Comparison of ENCODE assay signal across 9 cellular contexts in the genomic region with DNA sequence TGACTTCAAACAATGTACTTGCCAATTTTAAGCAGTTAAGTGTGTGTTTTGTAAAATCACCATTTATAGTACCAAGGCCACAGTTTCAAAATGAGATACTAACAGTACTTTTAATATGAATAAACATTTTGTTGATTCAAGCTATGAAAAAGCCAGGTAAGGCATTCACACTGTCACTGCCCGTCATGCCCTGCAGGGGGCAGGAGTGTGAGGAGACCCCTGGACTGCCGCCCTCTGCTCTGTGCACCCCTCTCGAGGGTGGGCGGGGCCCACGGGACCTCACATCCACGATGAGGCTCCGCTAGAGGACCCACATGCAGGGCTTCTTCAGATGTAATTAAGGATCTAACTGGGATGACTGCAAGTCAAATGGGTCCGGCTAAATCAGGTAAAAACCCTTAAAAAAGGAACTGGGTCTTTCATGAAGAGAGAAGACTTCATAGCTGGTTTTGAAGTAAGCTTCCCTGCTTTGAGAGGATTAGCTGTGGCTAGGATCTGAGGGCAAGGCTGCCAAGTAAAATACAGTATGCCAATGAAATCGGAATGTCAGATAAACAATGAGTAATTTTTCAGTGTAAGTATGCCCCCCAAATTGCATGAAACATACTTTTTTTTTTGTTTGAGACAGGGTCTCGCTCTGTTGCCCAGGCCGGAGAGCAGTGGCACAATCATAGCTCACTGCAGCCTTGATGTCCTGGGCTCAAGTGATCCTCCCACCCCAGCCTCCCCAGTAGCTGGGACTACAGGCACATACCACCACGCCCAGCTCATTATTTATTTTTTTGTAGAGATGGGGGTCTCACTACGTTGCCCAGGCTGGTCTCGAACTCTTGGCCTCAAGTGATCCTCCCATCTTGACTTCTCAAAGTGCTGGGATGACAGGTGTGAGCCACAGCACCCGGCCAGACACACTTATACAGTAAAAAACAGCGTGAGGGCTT. TPM values are rescaled to one million over a fixed set of nuclear protein-coding genes. Genes with fewer than 3 reads are reported as not detected.
DNase-seq lines count a peak whose midpoint lies in the region; ATAC-seq and TF ChIP-seq lines count a peak whose summit lies in the region.
"Had no signal": no experiment of that assay in that cellular context is flagged by ENCODE, and none has a peak within 500 bp of the region (broad histone marks: within the 10 kb centered on the region; RNA-seq: fewer than 3 reads in every experiment).

No MANE protein-coding gene starts in this region.

- H3K27me3 ChIP-seq in CD8-positive, alpha-beta T cell (ENCODE audit: insufficient read depth, low read length) = no peaks in the 10 kb centered on the region

- POLR2A ChIA-PET in CD8-positive, alpha-beta T cell (lab: Charles Lee) = interaction anchor here (0.6 to 1.6 kb wide), 3 partner anchors 11 to 18 kb away, joined by 3 to 11 read pairs (median 3); no protein-coding TSS in a partner anchor

- H3K36me3 ChIP-seq in CD8-positive, alpha-beta T cell (ENCODE audit: insufficient read depth, low read length) = peaks cover 95% of the 10 kb centered on the region
- peaks cover 47% of the 10 kb centered on the region for H3K36me3 ChIP-seq in mucosa of descending colon (ENCODE audit: low read depth)

- no peak overlapping the region for H3K27ac ChIP-seq in CD8-positive, alpha-beta T cell (ENCODE audit: low read depth, low read length)

- H3K4me1 ChIP-seq in CD8-positive, alpha-beta T cell (ENCODE audit: insufficient read depth, low read length) = peaks cover 7% of the 10 kb centered on the region
- no peaks in the 10 kb centered on the region for H3K4me1 ChIP-seq in mucosa of descending colon (ENCODE audit: low read depth)

- CTCF ChIA-PET in CD8-positive, alpha-beta T cell (lab: Charles Lee) = interaction anchor here (0.7 to 3.2 kb wide), 24 partner anchors 9 to 1233 kb away, joined by 3 to 35 read pairs (median 5); a partner anchor contains a TSS

- no peaks in the 10 kb centered on the region for H3K9me3 ChIP-seq in CD8-positive, alpha-beta T cell (ENCODE audit: low read length)
- no peaks in the 10 kb centered on the region for H3K9me3 ChIP-seq in mucosa of descending colon

- peak; percentile 96 for ATAC-seq in CD8-positive, alpha-beta T cell
- ATAC-seq in mucosa of descending colon (peak; percentile 37), GM19455 (IDR thresholded peaks at IDR 0.05; ENCODE audit: unreplicated experiment) (no peak)

- no peaks in the 10 kb centered on the region for H3K27me3 Mint-ChIP-seq in CD8-positive, alpha-beta T cell (ENCODE audit: low read depth)
- no peaks in the 10 kb centered on the region for H3K27me3 Mint-ChIP-seq in IgD-negative memory B cell
- H3K27me3 Mint-ChIP-seq: dendritic cell treated with granulocyte-macrophage colony-stimulating factor and Interleukin-4, amounts not matched to agents 40 ng/mL and 50 ng/mL, for 4 days had no signal

- peaks cover 28% of the 10 kb centered on the region for H3K4me1 Mint-ChIP-seq in CD8-positive, alpha-beta T cell (ENCODE audit: low read depth)
- H3K4me1 Mint-ChIP-seq in IgD-negative memory B cell = peaks cover 0 to 12% (median 8%) of the 10 kb centered on the region in 3 donors

- H3K4me3 Mint-ChIP-seq in CD8-positive, alpha-beta T cell = no peak overlapping the region
- no peak overlapping the region for H3K4me3 Mint-ChIP-seq in IgD-negative memory B cell
- H3K4me3 Mint-ChIP-seq: dendritic cell treated with granulocyte-macrophage colony-stimulating factor and Interleukin-4, amounts not matched to agents 40 ng/mL and 50 ng/mL, for 4 days had no signal

- H3K36me3 Mint-ChIP-seq in CD8-positive, alpha-beta T cell = peaks cover 88% of the 10 kb centered on the region
- H3K36me3 Mint-ChIP-seq in IgD-negative memory B cell = peaks cover 5% of the 10 kb centered on the region

- intact Hi-C loops in CD8-positive, alpha-beta T cell (cut with DNase I, micrococcal nuclease) = loop anchor here in 1 of 2 experiments (2.0 kb wide), 1 partner anchor 13 kb away; no protein-coding TSS in a partner anchor
- intact Hi-C loops in mucosa of descending colon (cut with DNase I, micrococcal nuclease) = no loop called here

- in situ Hi-C loops in astrocyte of the spinal cord (cut with HindIII; ENCODE audit: low sequenced_read_pairs) = no loop called here

- H3K4me3 ChIP-seq in CD8-positive, alpha-beta T cell (ENCODE audit: low read depth, low read length) = no peak overlapping the region
- no peak overlapping the region for H3K4me3 ChIP-seq in astrocyte of the spinal cord (ENCODE audit: low read depth, low read length)
- H3K4me3 ChIP-seq in mucosa of descending colon = no peak overlapping the region

- peak in 2 of 7 experiments; percentile 60 to 62 for DNase-seq in CD8-positive, alpha-beta T cell
- DNase-seq in astrocyte of the spinal cord (ENCODE audit: low read depth, low spot score) (no peak), mucosa of descending colon (peak in 1 of 3 donors; percentile 26), LoVo (ENCODE audit: low spot score) (no peak), NCI-H446 (lab: John Stamatoyannopoulos, UW) (no peak), DMS153 (lab: John Stamatoyannopoulos, UW) (no peak)

- peak overlapping the region; percentile 37 for H3K27ac Mint-ChIP-seq in CD8-positive, alpha-beta T cell
- peak overlapping the region in 2 of 3 donors; percentile 14 to 19 for H3K27ac Mint-ChIP-seq in IgD-negative memory B cell
- H3K27ac Mint-ChIP-seq: dendritic cell treated with granulocyte-macrophage colony-stimulating factor and Interleukin-4, amounts not matched to agents 40 ng/mL and 50 ng/mL, for 4 days had no signal

- peak; percentile 70 for TF ChIP-seq CTCF in CD8-positive, alpha-beta T cell (IDR thresholded peaks at IDR 0.05)
- TF ChIP-seq CTCF in astrocyte of the spinal cord (IDR thresholded peaks at IDR 0.05; ENCODE audit: low read depth, low read length) (peak; percentile 54), mucosa of descending colon (IDR thresholded peaks at IDR 0.05) (no peak)

- no peaks in the 10 kb centered on the region for H3K9me3 Mint-ChIP-seq in CD8-positive, alpha-beta T cell
- no peaks in the 10 kb centered on the region for H3K9me3 Mint-ChIP-seq in IgD-negative memory B cell
- H3K9me3 Mint-ChIP-seq: dendritic cell treated with granulocyte-macrophage colony-stimulating factor and Interleukin-4, amounts not matched to agents 40 ng/mL and 50 ng/mL, for 4 days had no signal

RNA-seq across cellular contexts. Expression of a gene that starts 18.7 kb away (rescaled TPM):
- 10 to 100 TPM; 44.7 to 46.6 TPM for total RNA-seq in CD8-positive, alpha-beta T cell
- polyA plus RNA-seq in IgD-negative memory B cell = 42.8 TPM
- 10 to 100 TPM; 53.4 to 72.5 (median 67.4) TPM for total RNA-seq in mucosa of descending colon

RNA-seq across cellular contexts. Expression of a gene that starts 30.3 kb away (rescaled TPM):
- 10 to 100 TPM; 48.7 to 48.8 TPM for total RNA-seq in CD8-positive, alpha-beta T cell
- polyA plus RNA-seq in IgD-negative memory B cell = 12.1 TPM
- 10 to 100 TPM; 32.6 to 37.1 (median 34.2) TPM for total RNA-seq in mucosa of descending colon

RNA-seq across cellular contexts. Expression of a gene that starts 44.9 kb away (rescaled TPM):
- total RNA-seq in CD8-positive, alpha-beta T cell = 10 to 100 TPM; 19.1 to 22.6 TPM
- 4.1 TPM for polyA plus RNA-seq in IgD-negative memory B cell
- total RNA-seq in mucosa of descending colon = 10 to 100 TPM in 1 of 3 donors, 1 to 10 TPM in 2; 4.8 to 22.2 (median 6.4) TPM

RNA-seq across cellular contexts. Expression of a gene that starts 46.0 kb away (rescaled TPM):
- total RNA-seq in CD8-positive, alpha-beta T cell = 1 to 10 TPM; 4.3 to 4.8 TPM
- 1.2 TPM for polyA plus RNA-seq in IgD-negative memory B cell
- 10 to 100 TPM in 1 of 3 donors, 1 to 10 TPM in 2; 4.3 to 13.3 (median 6.6) TPM for total RNA-seq in mucosa of descending colon
